18 cellular contexts compared by ENCODE assay signal in the genomic region with DNA sequence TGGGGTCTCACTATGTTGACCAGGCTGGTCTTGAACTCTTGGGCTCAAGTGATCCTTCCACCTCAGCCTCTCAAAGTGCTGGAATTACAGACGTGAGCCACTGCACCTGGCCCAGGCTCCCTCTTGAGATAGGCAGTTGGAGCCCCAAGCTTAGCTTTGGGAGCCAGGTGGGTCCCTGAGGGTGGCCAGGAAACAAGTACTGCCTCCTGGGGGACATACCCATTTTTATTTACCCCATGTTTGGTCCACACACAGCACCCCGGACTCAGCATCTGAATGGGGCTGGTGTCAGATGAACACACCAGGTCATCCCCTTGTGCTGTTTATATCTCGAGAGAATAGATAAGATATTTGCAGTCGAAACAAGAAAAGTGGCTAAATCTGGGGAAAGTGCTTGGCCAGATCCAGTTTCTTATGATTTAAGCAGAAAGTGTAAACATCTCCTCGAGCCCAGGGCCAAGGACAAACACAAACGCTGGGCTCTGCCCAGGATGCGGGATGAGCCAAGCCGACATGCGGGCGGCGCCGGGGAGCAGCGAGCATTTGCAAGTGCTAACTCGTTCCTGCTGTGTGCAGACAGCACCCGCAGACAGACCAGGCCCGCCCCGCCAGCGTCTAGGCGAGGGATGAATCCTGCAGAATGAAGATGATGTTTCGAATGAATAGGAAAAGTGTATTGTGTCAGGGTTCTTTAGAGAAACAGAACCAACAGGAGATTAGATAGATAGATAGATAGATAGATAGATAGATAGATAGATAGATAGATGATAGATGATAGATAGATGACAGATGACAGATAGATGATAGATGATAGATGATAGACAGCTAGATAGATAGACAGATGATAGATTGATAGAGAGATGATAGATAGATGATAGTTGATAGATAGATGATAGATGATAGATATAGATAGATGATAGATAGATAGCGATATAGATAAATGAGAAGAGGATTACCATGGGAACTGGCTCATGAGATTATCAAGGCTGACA. TPM values are rescaled to one million over a fixed set of nuclear protein-coding genes. Genes with fewer than 3 reads are reported as not detected.
DNase-seq lines count a peak whose midpoint lies in the region; ATAC-seq and TF ChIP-seq lines count a peak whose summit lies in the region.
"Had no signal": no experiment of that assay in that cellular context is flagged by ENCODE, and none has a peak within 500 bp of the region (broad histone marks: within the 10 kb centered on the region; RNA-seq: fewer than 3 reads in every experiment).

No MANE protein-coding gene starts in this region.

- TF ChIP-seq CTCF in WTC11 (IDR thresholded peaks at IDR 0.05) (no peak), foreskin keratinocyte (conservative IDR thresholded peaks at IDR 0.05) (peak; percentile 15), prostate gland (IDR thresholded peaks at IDR 0.05) (no peak)

- H3K27me3 ChIP-seq in foreskin keratinocyte (no peaks in the 10 kb centered on the region), prostate gland (replicated peaks; ENCODE audit: insufficient read depth) (no peaks in the 10 kb centered on the region)
- H3K27me3 ChIP-seq: pancreas, SJSA1, upper lobe of left lung had no signal

- H3K36me3 Mint-ChIP-seq in WTC11 = no peaks in the 10 kb centered on the region
- H3K36me3 Mint-ChIP-seq: activated naive CD4-positive, alpha-beta T cell treated with anti-CD3 and anti-CD28 coated beads, Interleukin-2, amount 10 ng/mL, durations not matched to agents 7 days and 5 days had no signal

- peaks cover 8% of the 10 kb centered on the region for H3K4me1 Mint-ChIP-seq in WTC11
- H3K4me1 Mint-ChIP-seq: activated naive CD4-positive, alpha-beta T cell treated with anti-CD3 and anti-CD28 coated beads, Interleukin-2, amount 10 ng/mL, durations not matched to agents 7 days and 5 days had no signal

- intact Hi-C loops in prostate gland (cut with DNase I) = no loop called here

- H3K4me1 ChIP-seq in foreskin keratinocyte (no peaks in the 10 kb centered on the region), prostate gland (replicated peaks) (no peaks in the 10 kb centered on the region)
- H3K4me1 ChIP-seq: left lung, pancreas, SJSA1, upper lobe of left lung had no signal

- H3K27me3 Mint-ChIP-seq in WTC11 (ENCODE audit: low read depth) = no peaks in the 10 kb centered on the region

- no peaks in the 10 kb centered on the region for H3K9me3 ChIP-seq in prostate gland
- H3K9me3 ChIP-seq: left lung, pancreas, SJSA1, upper lobe of left lung had no signal

- H3K27ac ChIP-seq in foreskin keratinocyte (no peak overlapping the region), prostate gland (peak overlapping the region in 1 of 2 donors; percentile 44)
- H3K27ac ChIP-seq: KMS-11, left lung, pancreas, SJSA1, upper lobe of left lung had no signal

- CTCF ChIA-PET in WTC11 (lab: Charles Lee) = interaction anchor here (1.2 to 1.3 kb wide), 2 partner anchors 21 to 132 kb away, joined by 4 read pairs; no protein-coding TSS in a partner anchor

- ATAC-seq in WTC11 (peak; percentile 87), foreskin keratinocyte (peak; percentile 96), GM21825 (IDR thresholded peaks at IDR 0.05; ENCODE audit: unreplicated experiment) (no peak)
- ATAC-seq: left lung, pancreas had no signal

- H3K9me3 Mint-ChIP-seq in WTC11 = no peaks in the 10 kb centered on the region
- H3K9me3 Mint-ChIP-seq: activated naive CD4-positive, alpha-beta T cell treated with anti-CD3 and anti-CD28 coated beads, Interleukin-2, amount 10 ng/mL, durations not matched to agents 7 days and 5 days had no signal

- no peak overlapping the region for H3K4me3 Mint-ChIP-seq in WTC11
- H3K4me3 Mint-ChIP-seq: activated naive CD4-positive, alpha-beta T cell treated with anti-CD3 and anti-CD28 coated beads, Interleukin-2, amount 10 ng/mL, durations not matched to agents 7 days and 5 days had no signal

- no peak overlapping the region for H3K4me3 ChIP-seq in prostate gland
- H3K4me3 ChIP-seq: left lung, pancreas, SJSA1, smooth muscle cell, upper lobe of left lung had no signal

- H3K27ac Mint-ChIP-seq in WTC11 = no peak overlapping the region
- H3K27ac Mint-ChIP-seq: activated naive CD4-positive, alpha-beta T cell treated with anti-CD3 and anti-CD28 coated beads, Interleukin-2, amount 10 ng/mL, durations not matched to agents 7 days and 5 days had no signal

- POLR2A ChIA-PET in WTC11 (lab: Charles Lee) = no interaction called here

- DNase-seq in NCI-H146 (lab: John Stamatoyannopoulos, UW) (peak; percentile 37), NCI-H146 treated with DMSO at 0.1 percent for 48 hours (lab: John Stamatoyannopoulos, UW; ENCODE audit: unreplicated experiment) (no peak), WTC11 (ENCODE audit: low spot score) (peak; percentile 51), foreskin keratinocyte (peak in 1 of 2 donors; percentile 69), prostate gland (ENCODE audit: low spot score) (peak; percentile 58), NCI-H526 treated with DMSO at 0.1 percent for 48 hours (lab: John Stamatoyannopoulos, UW) (no peak)
- no peak for DNase-seq in stimulated activated CD4-positive, alpha-beta T cell treated with anti-CD3 and anti-CD28 coated beads, Interleukin-4, amount 100 ng/mL, for 24 hours
- DNase-seq: 8988T; activated naive CD4-positive, alpha-beta T cell treated with anti-CD3 and anti-CD28 coated beads, Interleukin-2, amount 10 ng/mL, durations not matched to agents 7 days and 5 days had no signal

- 20% methylated on average over 21 of the region's 21 CpGs for WGBS in prostate gland

- TF ChIP-seq POLR2A in prostate gland (IDR thresholded peaks at IDR 0.05) = no peak

- H3K36me3 ChIP-seq in prostate gland = no peaks in the 10 kb centered on the region
- H3K36me3 ChIP-seq: left lung, pancreas, SJSA1, upper lobe of left lung had no signal

TF ChIP-seq in WTC11, 78 proteins besides CTCF, POLR2A, EP300 and RAD21 (continues in another document):
- TF ChIP-seq, protein P1, sequence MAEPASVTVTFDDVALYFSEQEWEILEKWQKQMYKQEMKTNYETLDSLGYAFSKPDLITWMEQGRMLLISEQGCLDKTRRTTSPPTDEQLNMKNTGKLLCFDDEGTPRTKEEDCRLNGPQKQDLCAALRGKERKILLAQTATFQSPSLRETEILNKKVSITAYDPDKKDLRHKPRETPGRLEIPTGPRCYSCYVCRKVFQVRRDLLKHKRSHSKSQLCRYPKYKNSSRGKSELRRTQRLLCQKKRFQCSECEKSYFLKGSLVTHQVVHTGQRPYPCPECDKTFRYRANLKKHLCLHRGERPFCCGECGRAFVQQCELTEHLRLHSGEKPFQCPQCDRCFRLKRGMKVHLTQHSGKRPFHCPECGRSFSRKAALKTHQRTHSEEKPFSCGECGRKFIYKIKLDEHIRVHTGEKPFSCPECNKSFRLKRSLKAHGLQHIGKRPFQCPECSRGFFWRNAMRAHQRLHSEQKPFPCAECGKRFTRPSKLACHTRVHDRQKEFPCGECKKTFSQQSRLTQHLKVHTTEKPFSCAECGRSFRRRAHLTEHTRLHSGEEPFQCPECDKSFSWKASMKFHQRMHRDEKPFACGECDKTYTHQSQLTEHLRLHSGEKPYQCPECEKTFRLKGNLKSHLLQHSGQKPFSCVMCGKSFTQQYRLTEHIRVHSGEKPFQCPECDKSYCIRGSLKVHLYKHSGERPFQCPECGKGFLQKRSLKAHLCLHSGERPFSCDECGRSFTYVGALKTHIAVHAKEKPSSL (CRISPR knock-in tag; conservative IDR thresholded peaks at IDR 0.05) = no peak
- TF ChIP-seq CREB1 (CRISPR knock-in tag; IDR thresholded peaks at IDR 0.05) = no peak
- TF ChIP-seq, protein P2, sequence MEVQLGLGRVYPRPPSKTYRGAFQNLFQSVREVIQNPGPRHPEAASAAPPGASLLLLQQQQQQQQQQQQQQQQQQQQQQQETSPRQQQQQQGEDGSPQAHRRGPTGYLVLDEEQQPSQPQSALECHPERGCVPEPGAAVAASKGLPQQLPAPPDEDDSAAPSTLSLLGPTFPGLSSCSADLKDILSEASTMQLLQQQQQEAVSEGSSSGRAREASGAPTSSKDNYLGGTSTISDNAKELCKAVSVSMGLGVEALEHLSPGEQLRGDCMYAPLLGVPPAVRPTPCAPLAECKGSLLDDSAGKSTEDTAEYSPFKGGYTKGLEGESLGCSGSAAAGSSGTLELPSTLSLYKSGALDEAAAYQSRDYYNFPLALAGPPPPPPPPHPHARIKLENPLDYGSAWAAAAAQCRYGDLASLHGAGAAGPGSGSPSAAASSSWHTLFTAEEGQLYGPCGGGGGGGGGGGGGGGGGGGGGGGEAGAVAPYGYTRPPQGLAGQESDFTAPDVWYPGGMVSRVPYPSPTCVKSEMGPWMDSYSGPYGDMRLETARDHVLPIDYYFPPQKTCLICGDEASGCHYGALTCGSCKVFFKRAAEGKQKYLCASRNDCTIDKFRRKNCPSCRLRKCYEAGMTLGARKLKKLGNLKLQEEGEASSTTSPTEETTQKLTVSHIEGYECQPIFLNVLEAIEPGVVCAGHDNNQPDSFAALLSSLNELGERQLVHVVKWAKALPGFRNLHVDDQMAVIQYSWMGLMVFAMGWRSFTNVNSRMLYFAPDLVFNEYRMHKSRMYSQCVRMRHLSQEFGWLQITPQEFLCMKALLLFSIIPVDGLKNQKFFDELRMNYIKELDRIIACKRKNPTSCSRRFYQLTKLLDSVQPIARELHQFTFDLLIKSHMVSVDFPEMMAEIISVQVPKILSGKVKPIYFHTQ (CRISPR knock-in tag; IDR thresholded peaks at IDR 0.05) = no peak
- no peak for TF ChIP-seq FOXP1 (CRISPR knock-in tag; IDR thresholded peaks at IDR 0.05; ENCODE audit: borderline replicate concordance)
- TF ChIP-seq, protein P3, sequence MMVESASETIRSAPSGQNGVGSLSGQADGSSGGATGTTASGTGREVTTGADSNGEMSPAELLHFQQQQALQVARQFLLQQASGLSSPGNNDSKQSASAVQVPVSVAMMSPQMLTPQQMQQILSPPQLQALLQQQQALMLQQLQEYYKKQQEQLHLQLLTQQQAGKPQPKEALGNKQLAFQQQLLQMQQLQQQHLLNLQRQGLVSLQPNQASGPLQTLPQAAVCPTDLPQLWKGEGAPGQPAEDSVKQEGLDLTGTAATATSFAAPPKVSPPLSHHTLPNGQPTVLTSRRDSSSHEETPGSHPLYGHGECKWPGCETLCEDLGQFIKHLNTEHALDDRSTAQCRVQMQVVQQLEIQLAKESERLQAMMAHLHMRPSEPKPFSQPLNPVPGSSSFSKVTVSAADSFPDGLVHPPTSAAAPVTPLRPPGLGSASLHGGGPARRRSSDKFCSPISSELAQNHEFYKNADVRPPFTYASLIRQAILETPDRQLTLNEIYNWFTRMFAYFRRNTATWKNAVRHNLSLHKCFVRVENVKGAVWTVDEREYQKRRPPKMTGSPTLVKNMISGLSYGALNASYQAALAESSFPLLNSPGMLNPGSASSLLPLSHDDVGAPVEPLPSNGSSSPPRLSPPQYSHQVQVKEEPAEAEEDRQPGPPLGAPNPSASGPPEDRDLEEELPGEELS (CRISPR knock-in tag; IDR thresholded peaks at IDR 0.05) = 0 out of 2 replicates have a peak, but pooled peaks have one; percentile 24
- TF ChIP-seq FOXJ3 (CRISPR knock-in tag; IDR thresholded peaks at IDR 0.05; ENCODE audit: borderline replicate concordance) = no peak
- 0 out of 2 replicates have a peak, but pooled peaks have one; percentile 8 for TF ChIP-seq SP1 (CRISPR knock-in tag; conservative IDR thresholded peaks at IDR 0.05)

RNA-seq across cellular contexts. Expression of a gene that starts 44.3 kb away (rescaled TPM):
- total RNA-seq in WTC11 (2021) = not detected in 3 replicates
- not detected in 2 replicates for total RNA-seq in foreskin keratinocyte
- polyA plus RNA-seq in foreskin keratinocyte = not detected in 2 replicates
- total RNA-seq in prostate gland = not detected
- total RNA-seq: Daoy, dermis microvascular lymphatic vessel endothelial cell, left lung, pancreas, SJSA1, smooth muscle cell, upper lobe of left lung had no signal
- polyA plus RNA-seq: pancreas, smooth muscle cell had no signal

Comparison
In these comparisons a context has a peak if more than half of its experiments do, and no peak if none do; other contexts are left out.
1. DNase-seq: peak in NCI-H146 (single experiment), WTC11 (single experiment) and prostate gland (single experiment); none in NCI-H146 treated with DMSO at 0.1 percent for 48 hours (single experiment), stimulated activated CD4-positive, alpha-beta T cell treated with anti-CD3 and anti-CD28 coated beads, Interleukin-4, amount 100 ng/mL, for 24 hours (single experiment) and NCI-H526 treated with DMSO at 0.1 percent for 48 hours (single experiment).